ENCODE assay signal across 34 cellular contexts in genomic region chr1:244207935-244208244, GRCh38.
DNase-seq lines count a peak whose midpoint lies in the region; ATAC-seq and TF ChIP-seq lines count a peak whose summit lies in the region.
"Had no signal": no experiment of that assay in that cellular context is flagged by ENCODE, and none has a peak within 500 bp of the region (broad histone marks: within the 10 kb centered on the region; RNA-seq: fewer than 3 reads in every experiment).

No MANE protein-coding gene starts in this region.

- peaks cover under 1% of the 10 kb centered on the region for H3K27me3 Mint-ChIP-seq in endothelial cell (ENCODE audit: unreplicated experiment)
- H3K27me3 Mint-ChIP-seq: activated naive CD4-positive, alpha-beta T cell treated with anti-CD3 and anti-CD28 coated beads, Interleukin-2, amount 10 ng/mL, durations not matched to agents 7 days and 5 days; stimulated activated naive CD8-positive, alpha-beta T cell treated with anti-CD3 and anti-CD28 coated beads, Interleukin-15, Interleukin-2, amounts not matched to agents 100 ng/mL and 50 ng/mL, for 24 hours had no signal

- no peak overlapping the region for H3K4me3 Mint-ChIP-seq in endothelial cell (ENCODE audit: unreplicated experiment)
- H3K4me3 Mint-ChIP-seq: activated CD8-positive, alpha-beta T cell treated with anti-CD3 and anti-CD28 coated beads, Interleukin-2, amount 10 ng/mL, durations not matched to agents 7 days and 5 days; activated naive CD4-positive, alpha-beta T cell treated with anti-CD3 and anti-CD28 coated beads, Interleukin-2, amount 10 ng/mL, durations not matched to agents 7 days and 5 days; activated T-helper 17 cell treated with anti-CD3 and anti-CD28 coated beads, Interleukin-2, amount 50 U/mL, for 72 hours; GM23338; neural progenitor cell; stimulated activated naive CD8-positive, alpha-beta T cell treated with anti-CD3 and anti-CD28 coated beads, Interleukin-15, Interleukin-2, amounts not matched to agents 100 ng/mL and 50 ng/mL, for 24 hours had no signal

- TF ChIP-seq CTCF in endothelial cell (IDR thresholded peaks at IDR 0.05; ENCODE audit: unreplicated experiment) = no peak

- H3K27ac Mint-ChIP-seq in endothelial cell (ENCODE audit: unreplicated experiment) = no peak overlapping the region
- H3K27ac Mint-ChIP-seq: activated CD8-positive, alpha-beta T cell treated with anti-CD3 and anti-CD28 coated beads, Interleukin-2, amount 10 ng/mL, durations not matched to agents 7 days and 5 days; activated naive CD4-positive, alpha-beta T cell treated with anti-CD3 and anti-CD28 coated beads, Interleukin-2, amount 10 ng/mL, durations not matched to agents 7 days and 5 days; activated T-helper 17 cell treated with anti-CD3 and anti-CD28 coated beads, Interleukin-2, amount 50 U/mL, for 72 hours; GM23338; neural progenitor cell; stimulated activated naive CD8-positive, alpha-beta T cell treated with anti-CD3 and anti-CD28 coated beads, Interleukin-15, Interleukin-2, amounts not matched to agents 100 ng/mL and 50 ng/mL, for 24 hours had no signal

- ATAC-seq in left lobe of liver = peak; percentile 92
- ATAC-seq: activated CD8-positive, alpha-beta T cell treated with anti-CD3 and anti-CD28 coated beads, Interleukin-2, amount 10 ng/mL, durations not matched to agents 7 days and 5 days; activated T-helper 17 cell treated with anti-CD3 and anti-CD28 coated beads, Interleukin-2, amount 50 U/mL, for 72 hours; foreskin keratinocyte; GM23338; pancreas had no signal

- no peak overlapping the region for H3K4me3 ChIP-seq in subcutaneous abdominal adipose tissue (ENCODE audit: low read depth in 1 of 5, low read length in 5 of 5)
- H3K4me3 ChIP-seq: GM23338, neural progenitor cell, pancreas, Peyer's patch, right atrium auricular region, spleen had no signal

- no peak overlapping the region for H3K9ac ChIP-seq in subcutaneous abdominal adipose tissue (ENCODE audit: low read length in 5 of 5)
- H3K9ac ChIP-seq: neural progenitor cell had no signal

- peaks cover 7% of the 10 kb centered on the region for H3K4me1 Mint-ChIP-seq in endothelial cell (ENCODE audit: unreplicated experiment)
- H3K4me1 Mint-ChIP-seq: activated naive CD4-positive, alpha-beta T cell treated with anti-CD3 and anti-CD28 coated beads, Interleukin-2, amount 10 ng/mL, durations not matched to agents 7 days and 5 days; GM23338 had no signal

- peak; percentile 68 for DNase-seq in M059J (ENCODE audit: low read depth)
- peak; percentile 26 to 52 for DNase-seq in dermis microvascular lymphatic vessel endothelial cell (ENCODE audit: low read depth in 2 of 2)
- DNase-seq in left lobe of liver (ENCODE audit: low spot score) = no peak
- no peak for DNase-seq in endothelial cell (ENCODE audit: low spot score)
- DNase-seq in SKM-1 (lab: John Stamatoyannopoulos, UW; ENCODE audit: unreplicated experiment) = no peak
- no peak for DNase-seq in head of caudate nucleus
- DNase-seq: activated CD4-positive, alpha-beta T cell treated with anti-CD3 and anti-CD28 coated beads for 4 hours; activated CD8-positive, alpha-beta T cell treated with anti-CD3 and anti-CD28 coated beads, Interleukin-2, amount 10 ng/mL, durations not matched to agents 7 days and 5 days; activated naive CD4-positive, alpha-beta T cell treated with anti-CD3 and anti-CD28 coated beads, Interleukin-2, amount 10 ng/mL, durations not matched to agents 7 days and 5 days; amniotic stem cell; brain microvascular endothelial cell; DMS79; effector CD8-positive, alpha-beta T cell; erythroblast; foreskin keratinocyte; hippocampal formation; Kasumi-1; NCI-H1417 treated with DMSO at 0.1 percent for 48 hours; NCI-H2029 treated with DMSO at 0.1 percent for 48 hours; NCI-H345; pancreas; Peyer's patch; SHP77 treated with DMSO at 0.1 percent for 48 hours; spleen; stimulated activated CD4-positive, alpha-beta T cell treated with anti-CD3 and anti-CD28 coated beads, Interleukin-2, amount 100 ng/mL, for 24 hours; stimulated activated CD8-positive, alpha-beta memory T cell treated with anti-CD3 and anti-CD28 coated beads, Interleukin-4, amount 100 ng/mL, for 48 hours had no signal

- H3K27me3 ChIP-seq in subcutaneous abdominal adipose tissue (ENCODE audit: control insufficient read depth in 5 of 5, insufficient read depth in 4 of 5, low read length in 5 of 5) = no peaks in the 10 kb centered on the region
- H3K27me3 ChIP-seq: brain microvascular endothelial cell, foreskin keratinocyte, neural progenitor cell, pancreas, Peyer's patch, right atrium auricular region, spleen had no signal

- intact Hi-C loops in head of caudate nucleus (cut with DNase I) = no loop called here

- H3K36me3 ChIP-seq in subcutaneous abdominal adipose tissue (ENCODE audit: control insufficient read depth in 5 of 5, insufficient read depth in 5 of 5, low read length in 5 of 5) = no peaks in the 10 kb centered on the region
- H3K36me3 ChIP-seq: brain microvascular endothelial cell, neural progenitor cell, pancreas, Peyer's patch, right atrium auricular region, spleen had no signal

- peaks cover 0 to 28% (median 5%) of the 10 kb centered on the region in 5 donors for H3K4me1 ChIP-seq in subcutaneous abdominal adipose tissue (ENCODE audit: control insufficient read depth in 5 of 5, insufficient read depth in 5 of 5, low read length in 5 of 5)
- H3K4me1 ChIP-seq: foreskin keratinocyte, neural progenitor cell, pancreas, Peyer's patch had no signal

- H3K36me3 Mint-ChIP-seq in endothelial cell (ENCODE audit: low read depth, unreplicated experiment) = no peaks in the 10 kb centered on the region
- H3K36me3 Mint-ChIP-seq: activated naive CD4-positive, alpha-beta T cell treated with anti-CD3 and anti-CD28 coated beads, Interleukin-2, amount 10 ng/mL, durations not matched to agents 7 days and 5 days; neural progenitor cell had no signal

- H3K9me3 Mint-ChIP-seq in endothelial cell (ENCODE audit: unreplicated experiment) = no peaks in the 10 kb centered on the region
- H3K9me3 Mint-ChIP-seq: activated naive CD4-positive, alpha-beta T cell treated with anti-CD3 and anti-CD28 coated beads, Interleukin-2, amount 10 ng/mL, durations not matched to agents 7 days and 5 days; activated T-helper 17 cell treated with anti-CD3 and anti-CD28 coated beads, Interleukin-2, amount 50 U/mL, for 72 hours; GM23338; neural progenitor cell; stimulated activated naive CD8-positive, alpha-beta T cell treated with anti-CD3 and anti-CD28 coated beads, Interleukin-15, Interleukin-2, amounts not matched to agents 100 ng/mL and 50 ng/mL, for 24 hours had no signal

- H3K9me3 ChIP-seq in subcutaneous abdominal adipose tissue (ENCODE audit: control insufficient read depth in 5 of 5, low read length in 5 of 5) = no peaks in the 10 kb centered on the region
- H3K9me3 ChIP-seq: pancreas, Peyer's patch, right atrium auricular region, spleen had no signal

- peak overlapping the region; percentile 64 for H3K27ac ChIP-seq in subcutaneous abdominal adipose tissue (ENCODE audit: low read depth, low read length)
- H3K27ac ChIP-seq: brain microvascular endothelial cell, C4-2B, foreskin keratinocyte, neural progenitor cell, pancreas, Peyer's patch, spleen, VCaP had no signal

Comparison
In these comparisons a context has a peak if more than half of its experiments do, and no peak if none do; other contexts are left out.
1. DNase-seq: peak in M059J (single experiment) and dermis microvascular lymphatic vessel endothelial cell (2 of 2); none in left lobe of liver (single experiment), endothelial cell (single experiment), SKM-1 (single experiment) and head of caudate nucleus (0 of 42).